ENCODE assay signal across 1 cellular context in genomic region chr3:152257246-152258074, GRCh38.
TF ChIP-seq lines count a peak whose summit lies in the region.

No MANE protein-coding gene starts in this region.

TF ChIP-seq in A549, 52 proteins besides CTCF, POLR2A, EP300 and RAD21 (continued from another document):
- TF ChIP-seq ATOH8 (CRISPR knock-in tag; IDR thresholded peaks at IDR 0.05; ENCODE audit: low read depth) (no peak), HES2 (IDR thresholded peaks at IDR 0.05) (no peak), CHD2 (IDR thresholded peaks at IDR 0.05; ENCODE audit: low read length, partially characterized antibody) (no peak), SMC3 (IDR thresholded peaks at IDR 0.05) (no peak), ZC3H11A (IDR thresholded peaks at IDR 0.05) (no peak), NFE2L2 (conservative IDR thresholded peaks at IDR 0.05; ENCODE audit: low read length) (no peak), HOXB5 (CRISPR knock-in tag; IDR thresholded peaks at IDR 0.05) (no peak), CBX8 (IDR thresholded peaks at IDR 0.05) (no peak), BCL3 (IDR thresholded peaks at IDR 0.05) (no peak), HOXB13 (CRISPR knock-in tag; IDR thresholded peaks at IDR 0.05; ENCODE audit: low read depth) (no peak), HDAC2 (IDR thresholded peaks at IDR 0.05) (no peak), JUN (IDR thresholded peaks at IDR 0.05) (no peak)
